20 cellular contexts compared by ENCODE assay signal in the genomic region with DNA sequence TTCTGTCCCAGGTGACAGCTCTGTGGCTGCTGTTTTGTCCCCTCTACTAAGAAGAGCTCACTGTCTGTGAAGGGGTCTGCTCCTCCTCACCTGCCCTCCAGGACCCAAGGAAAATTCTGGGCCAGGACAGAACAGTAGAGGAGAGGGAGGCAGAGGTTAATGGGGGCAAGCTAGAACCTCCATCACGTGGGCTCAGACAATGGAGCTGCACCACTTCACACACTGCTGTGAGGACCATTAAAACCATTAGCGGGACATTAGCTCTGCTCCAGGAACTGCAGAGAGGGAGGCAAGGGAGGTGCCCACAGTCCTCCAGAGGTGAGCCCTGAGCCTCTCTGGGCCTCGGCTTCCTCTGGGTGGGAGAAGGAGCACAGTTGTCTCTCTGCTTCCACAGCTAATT.
DNase-seq lines count a peak whose midpoint lies in the region; ATAC-seq and TF ChIP-seq lines count a peak whose summit lies in the region.
"Had no signal": no experiment of that assay in that cellular context is flagged by ENCODE, and none has a peak within 500 bp of the region (broad histone marks: within the 10 kb centered on the region; RNA-seq: fewer than 3 reads in every experiment).

No MANE protein-coding gene starts in this region.

- POLR2A ChIA-PET in Panc1 (lab: Charles Lee): no interaction called here

- H3K27me3 Mint-ChIP-seq in CD14-positive monocyte (ENCODE audit: low read depth in 3 of 3): no peaks in the 10 kb centered on the region
- H3K27me3 Mint-ChIP-seq: activated CD4-positive, alpha-beta T cell treated with anti-CD3 and anti-CD28 coated beads, Interleukin-2, amount 10 ng/mL, durations not matched to agents 24 days and 14 days had no signal

- ATAC-seq in DND-41 (ENCODE audit: insufficient read depth, low read depth) (no peak), Panc1 (0 out of 2 replicates have a peak, but pooled peaks have one; percentile 56), esophagus mucosa (no peak), HG02970 (IDR thresholded peaks at IDR 0.05; ENCODE audit: low FRiP score, unreplicated experiment) (no peak)
- ATAC-seq: heart right ventricle, left colon had no signal

- in situ Hi-C loops in Panc1 (cut with HindIII; ENCODE audit: low pct_unique_long_range_greater_than_20kb, low sequenced_read_pairs): no loop called here

- no peaks in the 10 kb centered on the region for H4K20me1 ChIP-seq in DND-41 (ENCODE audit: insufficient read depth, low read length)

- H3K4me1 Mint-ChIP-seq in CD14-positive monocyte: peaks cover 72% of the 10 kb centered on the region

- H3K27me3 ChIP-seq in DND-41 (ENCODE audit: insufficient read depth, low read length, poor library complexity): no peaks in the 10 kb centered on the region
- no peaks in the 10 kb centered on the region for H3K27me3 ChIP-seq in Panc1 (ENCODE audit: control insufficient read depth, insufficient read depth, low read length)
- H3K27me3 ChIP-seq: ascending aorta, BE2C, colonic mucosa, esophagus muscularis mucosa, heart right ventricle had no signal

- CTCF ChIA-PET in Panc1 (lab: Charles Lee): no interaction called here

- no peak overlapping the region for H3K9ac ChIP-seq in DND-41 (ENCODE audit: low read depth, low read length)
- H3K9ac ChIP-seq: KMS-11 had no signal

- H3K9me3 ChIP-seq in DND-41 (ENCODE audit: insufficient read depth, low read length, severe bottlenecking) (no peaks in the 10 kb centered on the region), Panc1 (ENCODE audit: control insufficient read depth, insufficient read depth, low read depth, low read length) (no peaks in the 10 kb centered on the region)
- H3K9me3 ChIP-seq: ascending aorta, BE2C, colonic mucosa, esophagus muscularis mucosa, heart right ventricle had no signal

- H3K4me2 ChIP-seq in DND-41 (ENCODE audit: insufficient read depth, low read length): no peak overlapping the region

- peaks cover 18% of the 10 kb centered on the region for H3K79me2 ChIP-seq in DND-41 (ENCODE audit: insufficient read depth, low read length)

- peak overlapping the region; percentile 62 for H3K27ac ChIP-seq in DND-41 (ENCODE audit: low read length)
- H3K27ac ChIP-seq in Panc1 (ENCODE audit: low read length): no peak overlapping the region
- H3K27ac ChIP-seq: ascending aorta, colonic mucosa, esophagus muscularis mucosa, heart right ventricle had no signal

- TF ChIP-seq CTCF in CD14-positive monocyte (IDR thresholded peaks at IDR 0.05) (no peak), DND-41 (IDR thresholded peaks at IDR 0.05; ENCODE audit: borderline replicate concordance, extremely low read depth, low read length, poor library complexity, severe bottlenecking) (no peak), Panc1 (IDR thresholded peaks at IDR 0.05) (no peak)

- peaks cover 3 to 7% of the 10 kb centered on the region in 2 donors for H3K36me3 Mint-ChIP-seq in CD14-positive monocyte

- intact Hi-C loops in CD14-positive monocyte (cut with micrococcal nuclease): no loop called here
- intact Hi-C loops in Panc1 (cut with micrococcal nuclease; ENCODE audit: unreplicated experiment): no loop called here

- H3K4me3 Mint-ChIP-seq in CD14-positive monocyte: no peak overlapping the region
- H3K4me3 Mint-ChIP-seq: activated CD4-positive, alpha-beta T cell treated with anti-CD3 and anti-CD28 coated beads, Interleukin-2, amount 10 ng/mL, durations not matched to agents 24 days and 14 days had no signal

- BruUV-seq in Panc1 (replicated peaks; lab: Mats Ljungman, UMichigan): no TSS peak

- peaks cover 41% of the 10 kb centered on the region for H3K4me1 ChIP-seq in DND-41 (ENCODE audit: insufficient read depth, low read length)
- H3K4me1 ChIP-seq in Panc1 (ENCODE audit: control insufficient read depth, insufficient read depth, low read length): 0 out of 2 replicates have a peak, but pooled peaks cover 3% of the 10 kb centered on the region
- H3K4me1 ChIP-seq: ascending aorta, colonic mucosa, esophagus muscularis mucosa had no signal

- H3K36me3 ChIP-seq in DND-41 (ENCODE audit: insufficient read depth, low read length): peaks cover 6% of the 10 kb centered on the region
- no peaks in the 10 kb centered on the region for H3K36me3 ChIP-seq in Panc1 (ENCODE audit: control insufficient read depth, insufficient read depth, low read length)
- H3K36me3 ChIP-seq: ascending aorta, BE2C, colonic mucosa, esophagus muscularis mucosa, heart right ventricle had no signal

- no peak overlapping the region for H3K4me3 ChIP-seq in DND-41 (ENCODE audit: low read depth in 1 of 2, low read length in 2 of 2)
- H3K4me3 ChIP-seq in Panc1 (ENCODE audit: low read depth in 2 of 2, low read length in 2 of 2): no peak overlapping the region
- H3K4me3 ChIP-seq: ascending aorta, colonic mucosa, esophagus muscularis mucosa, heart right ventricle had no signal

- no peak overlapping the region for H2AFZ ChIP-seq in DND-41 (ENCODE audit: low read depth, low read length)

- no peaks in the 10 kb centered on the region for H3K9me3 Mint-ChIP-seq in CD14-positive monocyte
- H3K9me3 Mint-ChIP-seq: activated CD4-positive, alpha-beta T cell treated with anti-CD3 and anti-CD28 coated beads, Interleukin-2, amount 10 ng/mL, durations not matched to agents 24 days and 14 days; activated T-helper 2 cell treated with anti-CD3 and anti-CD28 coated beads, Interferon-gamma antibody, Interleukin-2, Interleukin-4, amounts not matched to agents 10 μg/mL and 5 μg/mL and 100 μg/mL, durations not matched to agents 14 hours and 24 hours and 36 hours had no signal

- DNase-seq in CD14-positive monocyte (ENCODE audit: low spot score): peak; percentile 30
- no peak for DNase-seq in DND-41
- no peak for DNase-seq in Panc1 (ENCODE audit: low read depth, low spot score)
- peak; percentile 85 for DNase-seq in islet precursor cell
- DNase-seq in NCI-H446 treated with DMSO at 0.1 percent for 48 hours (lab: John Stamatoyannopoulos, UW): no peak
- DNase-seq in cerebellar cortex (ENCODE audit: low spot score): no peak
- DNase-seq: activated CD4-positive, alpha-beta T cell treated with anti-CD3 and anti-CD28 coated beads, Interleukin-2, amount 10 ng/mL, durations not matched to agents 24 days and 14 days; BE2C; colonic mucosa; HCEC 1CT; heart right ventricle; left colon; NCI-H2029 treated with DMSO at 0.1 percent for 48 hours; T-helper 9 cell had no signal

- peak overlapping the region; percentile 80 to 93 (median 91) for H3K27ac Mint-ChIP-seq in CD14-positive monocyte
- H3K27ac Mint-ChIP-seq: activated CD4-positive, alpha-beta T cell treated with anti-CD3 and anti-CD28 coated beads, Interleukin-2, amount 10 ng/mL, durations not matched to agents 24 days and 14 days; activated T-helper 2 cell treated with anti-CD3 and anti-CD28 coated beads, Interferon-gamma antibody, Interleukin-2, Interleukin-4, amounts not matched to agents 10 μg/mL and 5 μg/mL and 100 μg/mL, durations not matched to agents 14 hours and 24 hours and 36 hours had no signal

Comparison
In these comparisons a context has a peak if more than half of its experiments do, and no peak if none do; other contexts are left out.
1. DNase-seq: peak in CD14-positive monocyte (single experiment) and islet precursor cell (single experiment); none in DND-41 (single experiment), Panc1 (single experiment), NCI-H446 treated with DMSO at 0.1 percent for 48 hours (single experiment) and cerebellar cortex (single experiment).